ENCODE assay signal across 2 cellular contexts in genomic region chr7:133670250-133670649, GRCh38.
TF ChIP-seq lines count a peak whose summit lies in the region.

No MANE protein-coding gene starts in this region.

TF ChIP-seq in SK-N-SH, 30 proteins besides CTCF, POLR2A, EP300 and RAD21 (continued from another document):
- peak; percentile 31 for TF ChIP-seq CHD2 (IDR thresholded peaks at IDR 0.05; ENCODE audit: low read length, partially characterized antibody)
- no peak for TF ChIP-seq TEAD4 (IDR thresholded peaks at IDR 0.05; ENCODE audit: borderline replicate concordance, insufficient read depth)
- TF ChIP-seq FOXM1 (IDR thresholded peaks at IDR 0.05; ENCODE audit: low read depth), result no peak
- no peak for TF ChIP-seq MAX (IDR thresholded peaks at IDR 0.05; ENCODE audit: low read depth)
- peak; percentile 85 for TF ChIP-seq RCOR1 (IDR thresholded peaks at IDR 0.05; ENCODE audit: low read length)
- no peak for TF ChIP-seq GABPA (IDR thresholded peaks at IDR 0.05; ENCODE audit: low read depth)

TF ChIP-seq in K562, 482 proteins besides CTCF, POLR2A, EP300 and RAD21 (continued from another document):
- no peak for TF ChIP-seq ZNF318 (IDR thresholded peaks at IDR 0.05; ENCODE audit: borderline replicate concordance in 1 of 2, low read depth in 1 of 2)
- TF ChIP-seq TEAD1 (CRISPR knock-in tag; IDR thresholded peaks at IDR 0.05), result no peak
- no peak for TF ChIP-seq THRB (CRISPR knock-in tag; conservative IDR thresholded peaks at IDR 0.05)
- TF ChIP-seq MAX (CRISPR knock-in tag; IDR thresholded peaks at IDR 0.05), result no peak
- no peak for TF ChIP-seq ZBTB34 (CRISPR knock-in tag; IDR thresholded peaks at IDR 0.05)
- no peak for TF ChIP-seq ZNF699 (CRISPR knock-in tag; IDR thresholded peaks at IDR 0.05; ENCODE audit: insufficient replicate concordance)
- no peak for TF ChIP-seq C11orf30 (IDR thresholded peaks at IDR 0.05; ENCODE audit: low read depth)
- TF ChIP-seq ZKSCAN1 (IDR thresholded peaks at IDR 0.05; ENCODE audit: low read depth, low read length), result no peak
